In genomic region chr9:98598861-98599260, GRCh38 we compare ENCODE assay signal across 14 cellular contexts.
A peak's percentile ranks its signal among the peaks of the same experiment; 100 is the strongest.
DNase-seq lines count a peak whose midpoint lies in the region; ATAC-seq and TF ChIP-seq lines count a peak whose summit lies in the region.
"Had no signal": no experiment of that assay in that cellular context is flagged by ENCODE, and none has a peak within 500 bp of the region (broad histone marks: within the 10 kb centered on the region; RNA-seq: fewer than 3 reads in every experiment).

No MANE protein-coding gene starts in this region.

- TF ChIP-seq CTCF in dorsolateral prefrontal cortex (IDR thresholded peaks at IDR 0.05 in 54 of 56, conservative IDR thresholded peaks at IDR 0.05 in 2 of 56; ENCODE audit: low read depth in 1 of 56, partially characterized antibody in 56 of 56), result no peak
- TF ChIP-seq CTCF in spleen (IDR thresholded peaks at IDR 0.05 in 8 of 11, conservative IDR thresholded peaks at IDR 0.05 in 3 of 11), result no peak

- TF ChIP-seq POLR2A in spleen (IDR thresholded peaks at IDR 0.05), result no peak

- intact Hi-C loops in dorsolateral prefrontal cortex (cut with DNase I), result no loop called here
- intact Hi-C loops in spleen (cut with DNase I; ENCODE audit: low total_unique reads), result no loop called here

- ATAC-seq in SK-N-SH treated with all-trans-retinoic acid at 6 μM for 48 hours, result no peak

- H3K4me3 ChIP-seq in dorsolateral prefrontal cortex, result no peak overlapping the region
- no peak overlapping the region for H3K4me3 ChIP-seq in spleen
- H3K4me3 ChIP-seq: HAP-1 had no signal

- H3K27ac ChIP-seq in angular gyrus (ENCODE audit: low read depth, low read length), result peak overlapping the region; percentile 35
- peak overlapping the region in 45 of 59 donors; percentile 2 to 95 (median 66) for H3K27ac ChIP-seq in dorsolateral prefrontal cortex
- H3K27ac ChIP-seq in spleen, result no peak overlapping the region

- H3K4me1 ChIP-seq in spleen, result no peaks in the 10 kb centered on the region
- H3K4me1 ChIP-seq: HAP-1 had no signal

- H3K27me3 ChIP-seq in dorsolateral prefrontal cortex (no peaks in the 10 kb centered on the region), spleen (replicated peaks in 1 of 7) (peaks cover 0 to 14% (median 0%) of the 10 kb centered on the region in 7 donors)

- WGBS in spleen, 5 donors, result 88 to 96% (median 92%) methylated on average over 2 of the region's 2 CpGs

- DNase-seq in dorsolateral prefrontal cortex (no peak), spleen (peak; percentile 65)
- DNase-seq in stimulated activated CD4-positive, alpha-beta T cell treated with anti-CD3 and anti-CD28 coated beads, Interleukin-1b, Interleukin-23, amount 100 ng/mL, for 48 hours, result no peak
- DNase-seq in central memory CD4-positive, alpha-beta T cell, result no peak
- DNase-seq: C1 segment of cervical spinal cord; Calu3; CD4-positive, alpha-beta memory T cell; DMS53; DND-41; GOT3; HFFc6 had no signal

- no peaks in the 10 kb centered on the region for H3K36me3 ChIP-seq in spleen
- H3K36me3 ChIP-seq: HAP-1 had no signal

- no peaks in the 10 kb centered on the region for H3K9me3 ChIP-seq in spleen
- H3K9me3 ChIP-seq: HAP-1 had no signal

TF ChIP-seq in SK-N-SH treated with all-trans-retinoic acid at 6 μM for 48 hours, 23 proteins besides CTCF, POLR2A, EP300 and RAD21:
- TF ChIP-seq ZFP30 (CRISPR knock-in tag; IDR thresholded peaks at IDR 0.05), result no peak
- no peak for TF ChIP-seq CSDC2 (CRISPR knock-in tag; IDR thresholded peaks at IDR 0.05)
- TF ChIP-seq ZNF70 (CRISPR knock-in tag; IDR thresholded peaks at IDR 0.05), result no peak
- TF ChIP-seq RARB (CRISPR knock-in tag; IDR thresholded peaks at IDR 0.05), result no peak
- TF ChIP-seq ZC3H10 (CRISPR knock-in tag; IDR thresholded peaks at IDR 0.05), result no peak
- no peak for TF ChIP-seq TSHZ2 (CRISPR knock-in tag; IDR thresholded peaks at IDR 0.05)
- TF ChIP-seq SNAI2 (CRISPR knock-in tag; IDR thresholded peaks at IDR 0.05), result no peak

Comparison
In these comparisons a context has a peak if more than half of its experiments do, and no peak if none do; other contexts are left out.
1. H3K27ac ChIP-seq: peak in angular gyrus (single experiment) and dorsolateral prefrontal cortex (45 of 59); none in spleen (0 of 8).